Comparison of ENCODE assay signal across 22 cellular contexts in the genomic region with DNA sequence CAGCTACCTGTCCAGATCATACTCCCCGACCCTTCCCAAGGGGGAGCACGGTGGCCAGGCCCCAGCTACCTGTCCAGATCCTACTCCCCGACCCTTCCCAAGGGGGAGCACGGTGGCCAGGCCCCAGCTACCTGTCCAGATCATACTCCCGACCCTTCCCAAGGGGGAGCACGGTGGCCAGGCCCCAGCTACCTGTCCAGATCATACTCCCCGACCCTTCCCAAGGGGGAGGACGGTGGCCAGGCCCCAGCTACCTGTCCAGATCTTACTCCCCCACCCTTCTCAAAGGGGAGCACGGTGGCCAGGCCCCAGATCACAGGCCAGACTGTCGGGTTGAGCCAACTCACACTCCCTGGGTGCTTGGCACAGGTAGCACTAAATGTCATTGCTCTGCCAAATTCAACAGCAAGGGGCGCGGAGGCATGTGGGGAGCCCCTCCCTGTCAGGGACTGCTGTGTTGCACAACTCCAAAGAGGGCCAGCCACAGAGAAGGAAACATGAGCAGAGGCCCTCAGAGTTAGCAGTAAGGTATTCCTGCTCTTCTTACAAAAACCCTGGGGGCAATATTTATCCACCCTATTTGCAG.
DNase-seq lines count a peak whose midpoint lies in the region; ATAC-seq and TF ChIP-seq lines count a peak whose summit lies in the region.
"Had no signal": no experiment of that assay in that cellular context is flagged by ENCODE, and none has a peak within 500 bp of the region (broad histone marks: within the 10 kb centered on the region; RNA-seq: fewer than 3 reads in every experiment).

No MANE protein-coding gene starts in this region.

- H3K4me1 ChIP-seq in A673 (ENCODE audit: insufficient read depth, low read length, poor library complexity, severe bottlenecking) (peaks cover 33% of the 10 kb centered on the region), HEK293 (ENCODE audit: control insufficient read depth, insufficient read depth, low read length) (no peaks in the 10 kb centered on the region), neural progenitor cell (peaks cover 27% of the 10 kb centered on the region)

- intact Hi-C loops in A673 (cut with micrococcal nuclease; ENCODE audit: unreplicated experiment): no loop called here

- H3K36me3 ChIP-seq in A673 (ENCODE audit: insufficient read depth, low read length, poor library complexity, severe bottlenecking): no peaks in the 10 kb centered on the region
- no peaks in the 10 kb centered on the region for H3K36me3 ChIP-seq in HEK293 (ENCODE audit: control insufficient read depth in 2 of 2, insufficient read depth in 1 of 2, low read length in 2 of 2)
- H3K36me3 ChIP-seq in neural progenitor cell: no peaks in the 10 kb centered on the region

- H3K4me3 ChIP-seq in A673 (ENCODE audit: low read depth, low read length, poor library complexity, severe bottlenecking) (no peak overlapping the region), HEK293 (ENCODE audit: low read depth, low read length) (no peak overlapping the region), neural progenitor cell (no peak overlapping the region)

- H3K9ac ChIP-seq in neural progenitor cell: no peak overlapping the region

- POLR2A ChIA-PET in A673 (lab: Charles Lee; ENCODE audit: low non-redundant PET) (no interaction called here), HEK293 (lab: Yijun Ruan, JAX) (no interaction called here)

- no peak for TF ChIP-seq CTCF in A673 (conservative IDR thresholded peaks at IDR 0.05; ENCODE audit: low read depth, low read length)
- no peak for TF ChIP-seq CTCF in HEK293 (tag by site-specific recombination; IDR thresholded peaks at IDR 0.05)
- no peak for TF ChIP-seq CTCF in neural progenitor cell (IDR thresholded peaks at IDR 0.05)

- H3K27me3 Mint-ChIP-seq in neural progenitor cell (ENCODE audit: insufficient read depth, low read depth): peaks cover 8% of the 10 kb centered on the region
- H3K27me3 Mint-ChIP-seq: activated CD4-positive, alpha-beta T cell treated with anti-CD3 and anti-CD28 coated beads, Interleukin-2, amount 10 ng/mL, durations not matched to agents 7 days and 5 days; activated CD8-positive, alpha-beta memory T cell treated with anti-CD3 and anti-CD28 coated beads, Interleukin-2, amount 10 ng/mL, durations not matched to agents 7 days and 5 days; activated naive CD4-positive, alpha-beta T cell treated with anti-CD3 and anti-CD28 coated beads, Interleukin-2, amount 50 U/mL, for 24 hours had no signal

- H3K4me3 Mint-ChIP-seq in neural progenitor cell: no peak overlapping the region
- H3K4me3 Mint-ChIP-seq: activated CD4-positive, alpha-beta T cell treated with anti-CD3 and anti-CD28 coated beads, Interleukin-2, amount 10 ng/mL, durations not matched to agents 7 days and 5 days; activated CD8-positive, alpha-beta memory T cell treated with anti-CD3 and anti-CD28 coated beads, Interleukin-2, amount 10 ng/mL, durations not matched to agents 7 days and 5 days; activated naive CD4-positive, alpha-beta T cell treated with anti-CD3 and anti-CD28 coated beads, Interleukin-2, amount 50 U/mL, for 24 hours; activated T-helper 1 cell treated with anti-CD3 and anti-CD28 coated beads, Interleukin-12 subunit alpha, Interleukin-12 subunit beta, Interleukin-2, Interleukin-4 antibody, amounts not matched to agents 30 ng/mL and 10 ng/mL and 1 ng/mL, durations not matched to agents 14 hours and 24 hours and 36 hours; naive B cell had no signal

- peaks cover 18% of the 10 kb centered on the region for H3F3A ChIP-seq in neural progenitor cell (ENCODE audit: low read depth)

- H3K9me3 ChIP-seq in A673 (ENCODE audit: low read depth, low read length, poor library complexity, severe bottlenecking) (no peaks in the 10 kb centered on the region), HEK293 (ENCODE audit: control insufficient read depth, insufficient read depth, low read depth, low read length) (no peaks in the 10 kb centered on the region), neural progenitor cell (ENCODE audit: low read depth) (no peaks in the 10 kb centered on the region)

- DNase-seq in A673 (ENCODE audit: low spot score) (peak; percentile 36), cerebellar cortex (ENCODE audit: low spot score) (peak; percentile 7), neural progenitor cell (ENCODE audit: low spot score) (no peak), cerebellar nuclear complex (lab: John Stamatoyannopoulos, UW) (no peak), 8988T (no peak)
- no peak for DNase-seq in stimulated activated CD4-positive, alpha-beta T cell treated with anti-CD3 and anti-CD28 coated beads, Interleukin-12 subunit alpha, Interleukin-12 subunit beta, amount 100 ng/mL, for 4 hours
- DNase-seq: activated CD4-positive, alpha-beta T cell treated with anti-CD3 and anti-CD28 coated beads, Interleukin-2, amount 10 ng/mL, durations not matched to agents 7 days and 5 days; activated CD8-positive, alpha-beta memory T cell treated with anti-CD3 and anti-CD28 coated beads, Interleukin-2, amount 10 ng/mL, durations not matched to agents 7 days and 5 days; anterior cingulate cortex; DMS153; effector CD8-positive, alpha-beta T cell; hypothalamus; mesenchymal stem cell; naive B cell; NCI-H1417 treated with DMSO at 0.1 percent for 48 hours; NCI-H2107 had no signal

- CTCF ChIA-PET in A673 (lab: Charles Lee): no interaction called here
- CTCF ChIA-PET in HEK293 (lab: Yijun Ruan, JAX): no interaction called here

- H3K4me2 ChIP-seq in neural progenitor cell: no peak overlapping the region

- BruUV-seq in A673 (replicated peaks; lab: Mats Ljungman, UMichigan): no TSS peak

- H3K4me1 Mint-ChIP-seq in neural progenitor cell: peaks cover 18% of the 10 kb centered on the region
- H3K4me1 Mint-ChIP-seq: activated CD4-positive, alpha-beta T cell treated with anti-CD3 and anti-CD28 coated beads, Interleukin-2, amount 10 ng/mL, durations not matched to agents 7 days and 5 days; activated CD8-positive, alpha-beta memory T cell treated with anti-CD3 and anti-CD28 coated beads, Interleukin-2, amount 10 ng/mL, durations not matched to agents 7 days and 5 days; activated naive CD4-positive, alpha-beta T cell treated with anti-CD3 and anti-CD28 coated beads, Interleukin-2, amount 50 U/mL, for 24 hours; naive B cell had no signal

- no peaks in the 10 kb centered on the region for H3K79me2 ChIP-seq in neural progenitor cell (ENCODE audit: low read depth)

- H3K9me3 Mint-ChIP-seq in neural progenitor cell: no peaks in the 10 kb centered on the region
- H3K9me3 Mint-ChIP-seq: activated naive CD4-positive, alpha-beta T cell treated with anti-CD3 and anti-CD28 coated beads, Interleukin-2, amount 50 U/mL, for 24 hours; activated T-helper 1 cell treated with anti-CD3 and anti-CD28 coated beads, Interleukin-12 subunit alpha, Interleukin-12 subunit beta, Interleukin-2, Interleukin-4 antibody, amounts not matched to agents 30 ng/mL and 10 ng/mL and 1 ng/mL, durations not matched to agents 14 hours and 24 hours and 36 hours; naive B cell had no signal

- H4K20me1 ChIP-seq in neural progenitor cell (ENCODE audit: low read depth): no peaks in the 10 kb centered on the region

- no peak for ATAC-seq in HG02973 (IDR thresholded peaks at IDR 0.05; ENCODE audit: unreplicated experiment)
- ATAC-seq: activated CD8-positive, alpha-beta memory T cell treated with anti-CD3 and anti-CD28 coated beads, Interleukin-2, amount 10 ng/mL, durations not matched to agents 7 days and 5 days; SK-N-SH treated with all-trans-retinoic acid at 6 μM for 48 hours had no signal

- peak overlapping the region; percentile 60 for H3K27ac Mint-ChIP-seq in neural progenitor cell
- H3K27ac Mint-ChIP-seq: activated CD4-positive, alpha-beta T cell treated with anti-CD3 and anti-CD28 coated beads, Interleukin-2, amount 10 ng/mL, durations not matched to agents 7 days and 5 days; activated CD8-positive, alpha-beta memory T cell treated with anti-CD3 and anti-CD28 coated beads, Interleukin-2, amount 10 ng/mL, durations not matched to agents 7 days and 5 days; activated naive CD4-positive, alpha-beta T cell treated with anti-CD3 and anti-CD28 coated beads, Interleukin-2, amount 50 U/mL, for 24 hours; activated T-helper 1 cell treated with anti-CD3 and anti-CD28 coated beads, Interleukin-12 subunit alpha, Interleukin-12 subunit beta, Interleukin-2, Interleukin-4 antibody, amounts not matched to agents 30 ng/mL and 10 ng/mL and 1 ng/mL, durations not matched to agents 14 hours and 24 hours and 36 hours; naive B cell had no signal

- H3K27ac ChIP-seq in A673 (ENCODE audit: low read depth, low read length, poor library complexity, severe bottlenecking) (peak overlapping the region; percentile 48), HEK293 (ENCODE audit: extremely low read depth, low read depth, low read length) (no peak overlapping the region), neural progenitor cell (no peak overlapping the region)
- H3K27ac ChIP-seq: VCaP had no signal

- no peaks in the 10 kb centered on the region for H3K36me3 Mint-ChIP-seq in neural progenitor cell
- H3K36me3 Mint-ChIP-seq: activated CD8-positive, alpha-beta memory T cell treated with anti-CD3 and anti-CD28 coated beads, Interleukin-2, amount 10 ng/mL, durations not matched to agents 7 days and 5 days; activated naive CD4-positive, alpha-beta T cell treated with anti-CD3 and anti-CD28 coated beads, Interleukin-2, amount 50 U/mL, for 24 hours; naive B cell had no signal

- no peak overlapping the region for H2AFZ ChIP-seq in neural progenitor cell (replicated peaks)

- H3K27me3 ChIP-seq in A673 (replicated peaks; ENCODE audit: insufficient read depth, low read depth, low read length, poor library complexity) (no peaks in the 10 kb centered on the region), neural progenitor cell (no peaks in the 10 kb centered on the region)

TF ChIP-seq in HEK293, 187 proteins besides CTCF, POLR2A, EP300 and RAD21:
- TF ChIP-seq ZIC2 (tag by site-specific recombination; IDR thresholded peaks at IDR 0.05) (peak; percentile 38; the same call in 1 of the 2 replicates), ZNF324 (tag by site-specific recombination; IDR thresholded peaks at IDR 0.05) (no peak)

Comparison
In these comparisons a context has a peak if more than half of its experiments do, and no peak if none do; other contexts are left out.
1. DNase-seq: peak in A673 (single experiment) and cerebellar cortex (single experiment); none in neural progenitor cell (single experiment), stimulated activated CD4-positive, alpha-beta T cell treated with anti-CD3 and anti-CD28 coated beads, Interleukin-12 subunit alpha, Interleukin-12 subunit beta, amount 100 ng/mL, for 4 hours (single experiment), cerebellar nuclear complex (0 of 2) and 8988T (single experiment).